ENCODE assay signal across 1 cellular context in genomic region chr6:36109092-36109491, GRCh38.
TF ChIP-seq lines count a peak whose summit lies in the region.

No MANE protein-coding gene starts in this region.

TF ChIP-seq in HepG2, 621 proteins besides CTCF, POLR2A, EP300 and RAD21:
- TF ChIP-seq ZNF264 (CRISPR knock-in tag; IDR thresholded peaks at IDR 0.05) (no peak), RBM22 (optimal IDR thresholded peaks at IDR 0.05; ENCODE audit: low read length) (peak; percentile 85), ARID5B (CRISPR knock-in tag; IDR thresholded peaks at IDR 0.05) (no peak), CEBPG (CRISPR knock-in tag; IDR thresholded peaks at IDR 0.05) (no peak)
